28 cellular contexts compared by ENCODE assay signal in genomic region chr11:45625611-45626010, GRCh38.
"Had no signal": no experiment of that assay in that cellular context is flagged by ENCODE, and none has a peak within 500 bp of the region (broad histone marks: within the 10 kb centered on the region; RNA-seq: fewer than 3 reads in every experiment).

No MANE protein-coding gene starts in this region.

- H3K4me3 ChIP-seq: stomach, suprapubic skin, testis, thoracic aorta, thyroid gland, tibial artery, tibial nerve, transverse colon, upper lobe of left lung, upper lobe of right lung, uterus, vagina had no signal

- H3K4me3 Mint-ChIP-seq: stimulated activated effector memory CD8-positive, alpha-beta T cell treated with anti-CD3 and anti-CD28 coated beads, Interleukin-12 subunit alpha, Interleukin-12 subunit beta, amount 100 ng/mL, for 72 hours; stimulated activated memory B cell treated with anti-CD40 and anti-IgM and Interleukin-4, amounts not matched to agents 10 μg/mL and 1 μg/mL and 100 μg/mL, for 72 hours; stimulated activated naive B cell treated with anti-CD40 and anti-IgM and Interleukin-4, amounts not matched to agents 10 μg/mL and 1 μg/mL and 100 μg/mL, for 72 hours; stimulated activated naive CD8-positive, alpha-beta T cell treated with anti-CD3 and anti-CD28 coated beads, Interleukin-15, amount 100 ng/mL, for 72 hours; stimulated activated naive CD8-positive, alpha-beta T cell treated with anti-CD3 and anti-CD28 coated beads, Interleukin-15, Interleukin-2, amounts not matched to agents 100 ng/mL and 50 ng/mL, for 24 hours; type B pancreatic cell had no signal

- DNase-seq: stimulated activated CD4-positive, alpha-beta T cell treated with anti-CD3 and anti-CD28 coated beads, Interleukin-2, amount 100 ng/mL, for 48 hours; stimulated activated CD4-positive, alpha-beta T cell treated with anti-CD3 and anti-CD28 coated beads, Interleukin-4, amount 100 ng/mL, for 1 hour; stimulated activated CD4-positive, alpha-beta T cell treated with anti-CD3 and anti-CD28 coated beads, Interleukin-4, amount 100 ng/mL, for 24 hours; stimulated activated CD4-positive, alpha-beta T cell treated with anti-CD3 and anti-CD28 coated beads, Interleukin-4, amount 100 ng/mL, for 4 hours; stimulated activated CD8-positive, alpha-beta memory T cell treated with anti-CD3 and anti-CD28 coated beads, Interleukin-4, amount 100 ng/mL, for 48 hours; stimulated activated naive B cell treated with anti-CD40 and anti-IgM and Interleukin-4, amounts not matched to agents 10 μg/mL and 1 μg/mL and 100 μg/mL, for 72 hours; stimulated activated naive CD4-positive, alpha-beta T cell; stimulated activated naive CD4-positive, alpha-beta T cell treated with Interleukin-2 at 50 U/mL for 16 hours; stimulated activated naive CD8-positive, alpha-beta T cell treated with anti-CD3 and anti-CD28 coated beads, Interleukin-15, amount 100 ng/mL, for 72 hours; stimulated activated naive CD8-positive, alpha-beta T cell treated with anti-CD3 and anti-CD28 coated beads, Interleukin-15, Interleukin-2, amounts not matched to agents 100 U/mL and 50 U/mL, for 24 hours; stomach; substantia nigra; testis; thyroid gland; tibial artery; transverse colon; trophoblast cell; upper lobe of left lung; upper lobe of right lung; uterus had no signal

- H3K4me1 Mint-ChIP-seq: stimulated activated effector memory CD8-positive, alpha-beta T cell treated with anti-CD3 and anti-CD28 coated beads, Interleukin-12 subunit alpha, Interleukin-12 subunit beta, amount 100 ng/mL, for 72 hours; stimulated activated memory B cell treated with anti-CD40 and anti-IgM and Interleukin-4, amounts not matched to agents 10 μg/mL and 1 μg/mL and 100 μg/mL, for 72 hours; stimulated activated naive B cell treated with anti-CD40 and anti-IgM and Interleukin-4, amounts not matched to agents 10 μg/mL and 1 μg/mL and 100 μg/mL, for 72 hours; stimulated activated naive CD8-positive, alpha-beta T cell treated with anti-CD3 and anti-CD28 coated beads, Interleukin-15, amount 100 ng/mL, for 72 hours had no signal

- H3K27ac Mint-ChIP-seq: stimulated activated effector memory CD8-positive, alpha-beta T cell treated with anti-CD3 and anti-CD28 coated beads, Interleukin-12 subunit alpha, Interleukin-12 subunit beta, amount 100 ng/mL, for 72 hours; stimulated activated memory B cell treated with anti-CD40 and anti-IgM and Interleukin-4, amounts not matched to agents 10 μg/mL and 1 μg/mL and 100 μg/mL, for 72 hours; stimulated activated naive B cell treated with anti-CD40 and anti-IgM and Interleukin-4, amounts not matched to agents 10 μg/mL and 1 μg/mL and 100 μg/mL, for 72 hours; stimulated activated naive CD8-positive, alpha-beta T cell treated with anti-CD3 and anti-CD28 coated beads, Interleukin-15, amount 100 ng/mL, for 72 hours; stimulated activated naive CD8-positive, alpha-beta T cell treated with anti-CD3 and anti-CD28 coated beads, Interleukin-15, Interleukin-2, amounts not matched to agents 100 ng/mL and 50 ng/mL, for 24 hours; type B pancreatic cell had no signal

- H3K27ac ChIP-seq: stomach, suprapubic skin, testis, thoracic aorta, thyroid gland, tibial artery, tibial nerve, transverse colon, upper lobe of left lung, upper lobe of right lung, uterus, vagina had no signal

- H3K36me3 ChIP-seq: stomach, suprapubic skin, thoracic aorta, thyroid gland, tibial artery, tibial nerve, transverse colon, upper lobe of left lung, upper lobe of right lung, uterus, vagina had no signal

- H3K36me3 Mint-ChIP-seq: stimulated activated effector memory CD8-positive, alpha-beta T cell treated with anti-CD3 and anti-CD28 coated beads, Interleukin-12 subunit alpha, Interleukin-12 subunit beta, amount 100 ng/mL, for 72 hours; stimulated activated memory B cell treated with anti-CD40 and anti-IgM and Interleukin-4, amounts not matched to agents 10 μg/mL and 1 μg/mL and 100 μg/mL, for 72 hours; stimulated activated naive B cell treated with anti-CD40 and anti-IgM and Interleukin-4, amounts not matched to agents 10 μg/mL and 1 μg/mL and 100 μg/mL, for 72 hours; type B pancreatic cell had no signal

- H3K9me3 ChIP-seq: suprapubic skin, testis, thoracic aorta, thyroid gland, transverse colon, upper lobe of right lung, uterus, vagina had no signal

- ATAC-seq: stimulated activated effector memory CD8-positive, alpha-beta T cell treated with anti-CD3 and anti-CD28 coated beads, Interleukin-12 subunit alpha, Interleukin-12 subunit beta, amount 100 ng/mL, for 72 hours; stimulated activated memory B cell treated with anti-CD40 and anti-IgM and Interleukin-4, amounts not matched to agents 10 μg/mL and 1 μg/mL and 100 μg/mL, for 72 hours; stimulated activated naive B cell treated with anti-CD40 and anti-IgM and Interleukin-4, amounts not matched to agents 10 μg/mL and 1 μg/mL and 100 μg/mL, for 72 hours; stimulated activated naive CD8-positive, alpha-beta T cell treated with anti-CD3 and anti-CD28 coated beads, Interleukin-15, amount 100 ng/mL, for 72 hours; stimulated activated naive CD8-positive, alpha-beta T cell treated with anti-CD3 and anti-CD28 coated beads, Interleukin-15, Interleukin-2, amounts not matched to agents 100 U/mL and 50 U/mL, for 24 hours; upper lobe of right lung had no signal

- H3K9me3 Mint-ChIP-seq: stimulated activated effector memory CD8-positive, alpha-beta T cell treated with anti-CD3 and anti-CD28 coated beads, Interleukin-12 subunit alpha, Interleukin-12 subunit beta, amount 100 ng/mL, for 72 hours; stimulated activated naive CD8-positive, alpha-beta T cell treated with anti-CD3 and anti-CD28 coated beads, Interleukin-15, Interleukin-2, amounts not matched to agents 100 ng/mL and 50 ng/mL, for 24 hours; type B pancreatic cell had no signal

- H3K4me1 ChIP-seq: stomach, suprapubic skin, testis, tibial artery, tibial nerve, transverse colon, upper lobe of left lung, upper lobe of right lung, uterus, vagina had no signal
